Comparison of ENCODE assay signal across 8 cellular contexts in genomic region chr22:17072877-17073276, GRCh38. TPM values are rescaled to one million over a fixed set of nuclear protein-coding genes. Genes with fewer than 3 reads are reported as not detected.
"Had no signal": no experiment of that assay in that cellular context is flagged by ENCODE, and none has a peak within 500 bp of the region (broad histone marks: within the 10 kb centered on the region; RNA-seq: fewer than 3 reads in every experiment).

No MANE protein-coding gene starts in this region.

- H3K4me3 ChIP-seq: K562 had no signal

- H3K27ac ChIP-seq: HL-60, KMS-11 had no signal

- DNase-seq: IMR-90, KBM-7, KG1 had no signal

- ATAC-seq: HepG2, K562 had no signal

RNA-seq across cellular contexts. Expression of gene TMEM121B, which starts 48.3 kb away (rescaled TPM):
- total RNA-seq: HepG2 had no signal
- polyA plus RNA-seq: HepG2, IgD-negative memory B cell had no signal
